ENCODE assay signal across 1 cellular context in genomic region chr22:48585916-48586798, GRCh38.
TF ChIP-seq lines count a peak whose summit lies in the region.

No MANE protein-coding gene starts in this region.

TF ChIP-seq in GM23338, 12 proteins besides CTCF, POLR2A, EP300 and RAD21 (continued from another document):
- TF ChIP-seq ZNF462 (CRISPR knock-in tag; IDR thresholded peaks at IDR 0.05), result no peak
